In genomic region chr1:206769331-206769731, GRCh38 we compare ENCODE assay signal across 9 cellular contexts. TPM values are rescaled to one million over a fixed set of nuclear protein-coding genes. Genes with fewer than 3 reads are reported as not detected.
DNase-seq lines count a peak whose midpoint lies in the region; ATAC-seq and TF ChIP-seq lines count a peak whose summit lies in the region.
"Had no signal": no experiment of that assay in that cellular context is flagged by ENCODE, and none has a peak within 500 bp of the region (broad histone marks: within the 10 kb centered on the region; RNA-seq: fewer than 3 reads in every experiment).

No MANE protein-coding gene starts in this region.

- peaks cover 20% of the 10 kb centered on the region for H3K27me3 Mint-ChIP-seq in type B pancreatic cell

- peak overlapping the region; percentile 61 for H3K4me3 ChIP-seq in GM12865 (ENCODE audit: low read depth, low read length)
- H3K4me3 ChIP-seq in vagina: peak overlapping the region in 1 of 2 donors; percentile 18

- no peak overlapping the region for H3K27ac Mint-ChIP-seq in type B pancreatic cell

- no peak overlapping the region for H3K27ac ChIP-seq in vagina

- TF ChIP-seq POLR2A in vagina (IDR thresholded peaks at IDR 0.05): no peak

- no peaks in the 10 kb centered on the region for H3K36me3 ChIP-seq in vagina

- no peak for TF ChIP-seq CTCF in GM12865 (IDR thresholded peaks at IDR 0.05; ENCODE audit: insufficient read depth, low read depth, low read length, missing control alignments)
- TF ChIP-seq CTCF in vagina (IDR thresholded peaks at IDR 0.05): no peak
- no peak for TF ChIP-seq CTCF in type B pancreatic cell (conservative IDR thresholded peaks at IDR 0.05)

- ATAC-seq in GM21381 (IDR thresholded peaks at IDR 0.05; ENCODE audit: unreplicated experiment) (peak; percentile 55), HG03565 (IDR thresholded peaks at IDR 0.05; ENCODE audit: unreplicated experiment) (peak; percentile 60)

- H3K27me3 ChIP-seq in vagina: no peaks in the 10 kb centered on the region

- H3K4me1 Mint-ChIP-seq in type B pancreatic cell (ENCODE audit: unreplicated experiment): peaks cover 17% of the 10 kb centered on the region

- H3K9me3 ChIP-seq in vagina: no peaks in the 10 kb centered on the region

- DNase-seq in GM12865 (ENCODE audit: low read depth) (peak; percentile 98), hippocampal formation (lab: John Stamatoyannopoulos, UW) (no peak), vagina (ENCODE audit: extremely low spot score in 2 of 2) (no peak), head of caudate nucleus (no peak), type B pancreatic cell (ENCODE audit: extremely low spot score, unreplicated experiment) (no peak)
- DNase-seq in effector CD4-positive, alpha-beta T cell: peak; percentile 17

- intact Hi-C loops in vagina (cut with DNase I) (no loop called here), head of caudate nucleus (cut with DNase I) (no loop called here)

- H3K4me3 Mint-ChIP-seq in type B pancreatic cell: no peak overlapping the region

- no peaks in the 10 kb centered on the region for H3K9me3 Mint-ChIP-seq in type B pancreatic cell

- H3K4me1 ChIP-seq in vagina: peaks cover 3% of the 10 kb centered on the region

- no peaks in the 10 kb centered on the region for H3K36me3 Mint-ChIP-seq in type B pancreatic cell

RNA-seq across cellular contexts. Expression of gene IL19, which starts 1.2 kb away (rescaled TPM):
- total RNA-seq in vagina (not detected), type B pancreatic cell (ENCODE audit: low replicate concordance) (not detected in 2 replicates)

RNA-seq across cellular contexts. Expression of gene IL10, which starts 3.0 kb away (rescaled TPM):
- total RNA-seq in vagina: 2.7 TPM
- total RNA-seq in type B pancreatic cell (ENCODE audit: low replicate concordance): not detected in 2 replicates
- total RNA-seq: astrocyte had no signal

Comparison
In these comparisons a context has a peak if more than half of its experiments do, and no peak if none do; other contexts are left out.
1. DNase-seq: peak in GM12865 (single experiment) and effector CD4-positive, alpha-beta T cell (single experiment); none in hippocampal formation (0 of 2), vagina (0 of 2), head of caudate nucleus (0 of 42) and type B pancreatic cell (single experiment).